In genomic region chr4:15149842-15150592, GRCh38 we compare ENCODE assay signal across 8 cellular contexts.
DNase-seq lines count a peak whose midpoint lies in the region; ATAC-seq, FAIRE-seq and TF ChIP-seq lines count a peak whose summit lies in the region.

No MANE protein-coding gene starts in this region.

- TF ChIP-seq CTCF in GM12878 (IDR thresholded peaks at IDR 0.05 in 2 of 3, conservative IDR thresholded peaks at IDR 0.05 in 1 of 3; ENCODE audit: control insufficient read depth in 2 of 3, extremely low read depth in 1 of 3, insufficient read depth in 1 of 3, low read depth in 3 of 3, low read length in 3 of 3) (no peak), D721Med (IDR thresholded peaks at IDR 0.05; ENCODE audit: insufficient read depth, missing control alignments) (no peak)

- H3K9me3 Mint-ChIP-seq in stimulated activated naive CD8-positive, alpha-beta T cell treated with anti-CD3 and anti-CD28 coated beads, Interleukin-15, amount 100 ng/mL, for 72 hours, result no peaks in the 10 kb centered on the region

- no peak overlapping the region for H3K4me3 Mint-ChIP-seq in stimulated activated naive CD8-positive, alpha-beta T cell treated with anti-CD3 and anti-CD28 coated beads, Interleukin-15, amount 100 ng/mL, for 72 hours

- ATAC-seq in stimulated activated naive CD8-positive, alpha-beta T cell treated with anti-CD3 and anti-CD28 coated beads, Interleukin-15, Interleukin-2, amounts not matched to agents 100 U/mL and 50 U/mL, for 24 hours, result peak; percentile 14
- no peak for ATAC-seq in stimulated activated naive CD8-positive, alpha-beta T cell treated with anti-CD3 and anti-CD28 coated beads, Interleukin-15, amount 100 ng/mL, for 72 hours
- ATAC-seq in HG02884 (IDR thresholded peaks at IDR 0.05; ENCODE audit: unreplicated experiment), result peak; percentile 46
- peak; percentile 88 for ATAC-seq in GM12878

- peaks cover 8% of the 10 kb centered on the region for H3K27me3 Mint-ChIP-seq in stimulated activated naive CD8-positive, alpha-beta T cell treated with anti-CD3 and anti-CD28 coated beads, Interleukin-15, amount 100 ng/mL, for 72 hours

- WGBS in GM12878 (ENCODE audit: insufficient coverage, insufficient replicate concordance, low lambda C conversion rate, missing lambda C conversion rate), result 41% methylated on average over 9 of the region's 9 CpGs

- in situ Hi-C loops in GM12878 (cut with MboI), result no loop called here

- no peaks in the 10 kb centered on the region for H3K79me2 ChIP-seq in GM12878 (ENCODE audit: control insufficient read depth, insufficient read depth, low read length)

- CTCF ChIA-PET in GM12878 (lab: Yijun Ruan, JAX), result no interaction called here

- SMC1A ChIA-PET in GM12878 (lab: Charles Lee; ENCODE audit: uncharacterized antibody, unreplicated experiment), result interaction anchor here (1.6 kb wide), 1 partner anchor 82 kb away, joined by 3 read pairs; no protein-coding TSS in a partner anchor

- FAIRE-seq in GM12878 (lab: Jason Lieb, UNC) (no peak), D721Med (lab: Jason Lieb, UNC) (no peak)

- no peak for TF ChIP-seq POLR2A in GM12878 (IDR thresholded peaks at IDR 0.05; ENCODE audit: low read depth, low read length)

- peak overlapping the region; percentile 19 for H2AFZ ChIP-seq in GM12878 (ENCODE audit: control insufficient read depth, low read depth, low read length)

- peak overlapping the region in 1 of 2 donors; percentile 54 for H3K27ac Mint-ChIP-seq in stimulated activated naive CD8-positive, alpha-beta T cell treated with anti-CD3 and anti-CD28 coated beads, Interleukin-15, amount 100 ng/mL, for 72 hours

- BruUV-seq in GM12878 (replicated peaks; lab: Mats Ljungman, UMichigan), result no TSS peak

- intact Hi-C loops in GM12878 (cut with micrococcal nuclease; ENCODE audit: unreplicated experiment), result loop anchor here (10.0 kb wide), 1 partner anchor 405 kb away; no protein-coding TSS in a partner anchor

- H3K9me3 ChIP-seq in GM12878 (replicated peaks; ENCODE audit: control insufficient read depth, insufficient read depth, low read length), result no peaks in the 10 kb centered on the region

- H3K4me1 Mint-ChIP-seq in stimulated activated naive CD8-positive, alpha-beta T cell treated with anti-CD3 and anti-CD28 coated beads, Interleukin-15, amount 100 ng/mL, for 72 hours, result no peaks in the 10 kb centered on the region

- no peaks in the 10 kb centered on the region for H3K27me3 ChIP-seq in GM12878 (replicated peaks in 1 of 2; ENCODE audit: control insufficient read depth in 2 of 2, insufficient read depth in 2 of 2, low read length in 1 of 2)

- H3K4me1 ChIP-seq in GM12878 (ENCODE audit: control insufficient read depth, insufficient read depth, low read length), result peaks cover 6% of the 10 kb centered on the region

- peak; percentile 5 for DNase-seq in stimulated activated naive CD8-positive, alpha-beta T cell treated with anti-CD3 and anti-CD28 coated beads, Interleukin-15, Interleukin-2, amounts not matched to agents 100 U/mL and 50 U/mL, for 24 hours
- DNase-seq in stimulated activated naive CD8-positive, alpha-beta T cell treated with anti-CD3 and anti-CD28 coated beads, Interleukin-15, amount 100 ng/mL, for 72 hours, result no peak
- DNase-seq in NCI-H1417 treated with DMSO at 0.1 percent for 48 hours (lab: John Stamatoyannopoulos, UW), result peak; percentile 20
- DNase-seq in GM12878 (ENCODE audit: low read depth, low spot score), result peak; percentile 19
- peak; percentile 28 to 93 (median 81) for DNase-seq in hypothalamus (lab: John Stamatoyannopoulos, UW)
- peak; percentile 46 for DNase-seq in smooth muscle cell of the brain vasculature (ENCODE audit: low read depth, low spot score)
- DNase-seq in D721Med (ENCODE audit: insufficient read length, low spot score), result no peak

- no peak for TF ChIP-seq RAD21 in GM12878 (IDR thresholded peaks at IDR 0.05; ENCODE audit: insufficient read depth, low read depth, low read length)

- POLR2A ChIA-PET in GM12878 (lab: Charles Lee), result no interaction called here

- no peak overlapping the region for H3K9ac ChIP-seq in GM12878 (ENCODE audit: control insufficient read depth, insufficient read depth, low read length)

- H4K20me1 ChIP-seq in GM12878 (ENCODE audit: control insufficient read depth, insufficient read depth), result no peaks in the 10 kb centered on the region

- H3K4me3 ChIP-seq in GM12878, result no peak overlapping the region

- H3K27ac ChIP-seq in GM12878 (ENCODE audit: control insufficient read depth, insufficient read depth), result peak overlapping the region; percentile 24

- RAD21 ChIA-PET in GM12878 (lab: Charles Lee; ENCODE audit: unreplicated experiment), result no interaction called here

- no peaks in the 10 kb centered on the region for H3K36me3 ChIP-seq in GM12878 (ENCODE audit: control insufficient read depth in 2 of 2, insufficient read depth in 2 of 2, low read length in 1 of 2)

- H3K4me2 ChIP-seq in GM12878 (ENCODE audit: control insufficient read depth, insufficient read depth), result no peak overlapping the region

- no peak for TF ChIP-seq EP300 in GM12878 (IDR thresholded peaks at IDR 0.05; ENCODE audit: borderline replicate concordance in 1 of 2, control insufficient read depth in 1 of 2, low read depth in 2 of 2, low read length in 2 of 2)

TF ChIP-seq in GM12878, 131 proteins besides CTCF, POLR2A, EP300 and RAD21:
- TF ChIP-seq BACH1 (IDR thresholded peaks at IDR 0.05; ENCODE audit: borderline replicate concordance) (peak; percentile 99), MEF2B (IDR thresholded peaks at IDR 0.05; ENCODE audit: partially characterized antibody, poor library complexity, severe bottlenecking) (peak; percentile 27), ZBED1 (IDR thresholded peaks at IDR 0.05; ENCODE audit: borderline replicate concordance) (0 out of 2 replicates have a peak, but pooled peaks have one; percentile 20), CHD4 (IDR thresholded peaks at IDR 0.05) (no peak)

Comparison
In these comparisons a context has a peak if more than half of its experiments do, and no peak if none do; other contexts are left out.
1. DNase-seq: peak in stimulated activated naive CD8-positive, alpha-beta T cell treated with anti-CD3 and anti-CD28 coated beads, Interleukin-15, Interleukin-2, amounts not matched to agents 100 U/mL and 50 U/mL, for 24 hours (single experiment), NCI-H1417 treated with DMSO at 0.1 percent for 48 hours (single experiment), GM12878 (single experiment), hypothalamus (51 of 51) and smooth muscle cell of the brain vasculature (single experiment); none in stimulated activated naive CD8-positive, alpha-beta T cell treated with anti-CD3 and anti-CD28 coated beads, Interleukin-15, amount 100 ng/mL, for 72 hours (0 of 2) and D721Med (single experiment).